2 cellular contexts compared by ENCODE assay signal in genomic region chr10:11643039-11643438, GRCh38.
TF ChIP-seq lines count a peak whose summit lies in the region.

No MANE protein-coding gene starts in this region.

TF ChIP-seq in H1, 55 proteins besides CTCF, POLR2A, EP300 and RAD21 (continued from another document):
- TF ChIP-seq SIN3A (conservative IDR thresholded peaks at IDR 0.05 in 1 of 2, IDR thresholded peaks at IDR 0.05 in 1 of 2; ENCODE audit: low read depth in 1 of 2, low read length in 2 of 2) = no peak
- TF ChIP-seq KDM4A (IDR thresholded peaks at IDR 0.05; ENCODE audit: low read depth, low read length, severe bottlenecking) = no peak
- no peak for TF ChIP-seq CHD7 (IDR thresholded peaks at IDR 0.05; ENCODE audit: insufficient replicate concordance, low read length)
- no peak for TF ChIP-seq TAF7 (optimal IDR thresholded peaks at IDR 0.05; ENCODE audit: borderline replicate concordance, low read depth, low read length)
- no peak for TF ChIP-seq ATF3 (IDR thresholded peaks at IDR 0.05; ENCODE audit: insufficient read depth, low read depth, low read length)
- no peak for TF ChIP-seq NRF1 (IDR thresholded peaks at IDR 0.05; ENCODE audit: low read depth, low read length)
- TF ChIP-seq TCF12 (IDR thresholded peaks at IDR 0.05; ENCODE audit: low read depth, low read length) = no peak

TF ChIP-seq in HEK293T, 16 proteins besides CTCF, POLR2A, EP300 and RAD21 (continued from another document):
- TF ChIP-seq FOXM1 (IDR thresholded peaks at IDR 0.05; ENCODE audit: borderline replicate concordance) (no peak), HDGF (IDR thresholded peaks at IDR 0.05; ENCODE audit: borderline replicate concordance) (no peak), SUZ12 (IDR thresholded peaks at IDR 0.05) (no peak), ELF4 (IDR thresholded peaks at IDR 0.05) (no peak), PKNOX1 (IDR thresholded peaks at IDR 0.05) (no peak), ARNT (IDR thresholded peaks at IDR 0.05) (no peak), TARDBP (IDR thresholded peaks at IDR 0.05) (no peak), SP1 (IDR thresholded peaks at IDR 0.05) (no peak)
